11 cellular contexts compared by ENCODE assay signal in genomic region chr9:89434636-89435314, GRCh38.
DNase-seq lines count a peak whose midpoint lies in the region; ATAC-seq and TF ChIP-seq lines count a peak whose summit lies in the region.
"Had no signal": no experiment of that assay in that cellular context is flagged by ENCODE, and none has a peak within 500 bp of the region (broad histone marks: within the 10 kb centered on the region; RNA-seq: fewer than 3 reads in every experiment).

No MANE protein-coding gene starts in this region.

- BruUV-seq in HCT116 (replicated peaks; lab: Mats Ljungman, UMichigan), result no TSS peak

- H3K36me3 ChIP-seq in HCT116 (ENCODE audit: control insufficient read depth in 1 of 2, insufficient read depth in 2 of 2, low read length in 2 of 2) (no peaks in the 10 kb centered on the region), spleen (peaks cover 0 to 47% (median 0%) of the 10 kb centered on the region in 6 donors), mesenchymal stem cell (ENCODE audit: control insufficient read depth in 1 of 2, insufficient read depth in 2 of 2, low read depth in 1 of 2, low read length in 2 of 2) (peaks cover 0 to 30% of the 10 kb centered on the region in 2 experiments)
- H3K36me3 ChIP-seq: right lobe of liver, thoracic aorta had no signal

- peak overlapping the region; percentile 85 to 93 for H3K27ac Mint-ChIP-seq in effector memory CD8-positive, alpha-beta T cell

- intact Hi-C loops in HCT116 (cut with micrococcal nuclease) (loop anchor here (5.0 kb wide), 1 partner anchor 63 kb away; the partner anchor contains the start of gene SEMA4D), spleen (cut with DNase I; ENCODE audit: low total_unique reads) (no loop called here)

- ATAC-seq in HCT116 (no peak), HG02678 (IDR thresholded peaks at IDR 0.05; ENCODE audit: unreplicated experiment) (no peak)
- ATAC-seq in effector memory CD8-positive, alpha-beta T cell (replicated peaks), result no peak
- ATAC-seq: right lobe of liver had no signal

- H3K4me1 ChIP-seq in HCT116 (ENCODE audit: control insufficient read depth in 1 of 2, insufficient read depth in 2 of 2, low read length in 2 of 2) (peaks cover 25 to 45% of the 10 kb centered on the region in 2 experiments), spleen (peaks cover 18 to 98% (median 82%) of the 10 kb centered on the region in 6 donors), mesenchymal stem cell (ENCODE audit: control insufficient read depth, insufficient read depth, low read depth, low read length) (peaks cover 55% of the 10 kb centered on the region)
- H3K4me1 ChIP-seq: right lobe of liver had no signal

- no peaks in the 10 kb centered on the region for H3K27me3 ChIP-seq in HCT116 (ENCODE audit: insufficient read depth, low read length)
- H3K27me3 ChIP-seq in spleen (replicated peaks in 1 of 7), result no peaks in the 10 kb centered on the region
- H3K27me3 ChIP-seq in mesenchymal stem cell (ENCODE audit: control insufficient read depth in 1 of 2, insufficient read depth in 1 of 2, low read length in 2 of 2), result no peaks in the 10 kb centered on the region
- H3K27me3 ChIP-seq: right lobe of liver had no signal

- H3K4me3 ChIP-seq in HCT116 (replicated peaks in 1 of 2; ENCODE audit: low read depth in 1 of 2, low read length in 2 of 2), result no peak overlapping the region
- no peak overlapping the region for H3K4me3 ChIP-seq in spleen
- H3K4me3 ChIP-seq in mesenchymal stem cell (ENCODE audit: insufficient read depth in 1 of 2, low read depth in 1 of 2, low read length in 2 of 2), result no peak overlapping the region
- H3K4me3 ChIP-seq: right lobe of liver, thoracic aorta had no signal

- CTCF ChIA-PET in HCT116 (lab: Charles Lee), result no interaction called here

- no peak overlapping the region for H2BK15ac ChIP-seq in mesenchymal stem cell (ENCODE audit: low read depth, poor library complexity, severe bottlenecking)

- no peak overlapping the region for H2AK5ac ChIP-seq in mesenchymal stem cell (ENCODE audit: low read length, severe bottlenecking)

- H3K9me3 Mint-ChIP-seq in effector memory CD8-positive, alpha-beta T cell, result no peaks in the 10 kb centered on the region

- no peak overlapping the region for H2AFZ ChIP-seq in HCT116 (ENCODE audit: low read depth, low read length, poor library complexity, severe bottlenecking)
- H2AFZ ChIP-seq in mesenchymal stem cell (ENCODE audit: low read depth, low read length), result no peak overlapping the region

- 75 to 92% (median 91%) methylated on average over 3 of the region's 3 CpGs for WGBS in spleen, 5 donors
- WGBS in mesenchymal stem cell, result 95% methylated on average over 3 of the region's 3 CpGs

- H3K4me1 Mint-ChIP-seq in effector memory CD8-positive, alpha-beta T cell (ENCODE audit: low read depth in 2 of 2), result peaks cover 70 to 72% of the 10 kb centered on the region in 2 donors

- no peak for DNase-seq in HCT116 (ENCODE audit: low read depth, low spot score)
- DNase-seq in effector memory CD8-positive, alpha-beta T cell, result no peak
- peak; percentile 42 for DNase-seq in spleen
- no peak for DNase-seq in NK-92 (lab: John Stamatoyannopoulos, UW; ENCODE audit: unreplicated experiment)
- DNase-seq in mesenchymal stem cell, result no peak
- DNase-seq: activated CD4-positive, alpha-beta T cell treated with anti-CD3 and anti-CD28 coated beads for 4 hours; NCI-H2107; right lobe of liver had no signal

- no peak overlapping the region for H3K18ac ChIP-seq in mesenchymal stem cell (ENCODE audit: low read depth in 1 of 2, low read length in 2 of 2)

- POLR2A ChIA-PET in HCT116 (lab: Charles Lee), result no interaction called here

- H4K91ac ChIP-seq in mesenchymal stem cell (ENCODE audit: low read length), result no peak overlapping the region

- no peak overlapping the region for H3K23ac ChIP-seq in mesenchymal stem cell (ENCODE audit: low read length in 2 of 2)

- TF ChIP-seq CTCF in HCT116 (IDR thresholded peaks at IDR 0.05 in 2 of 3, conservative IDR thresholded peaks at IDR 0.05 in 1 of 3; ENCODE audit: borderline replicate concordance in 1 of 3, insufficient read depth in 1 of 3, low read depth in 2 of 3, low read length in 2 of 3) (no peak), VCaP (conservative IDR thresholded peaks at IDR 0.05) (no peak), spleen (IDR thresholded peaks at IDR 0.05 in 8 of 11, conservative IDR thresholded peaks at IDR 0.05 in 3 of 11) (no peak)

- H3K4me3 Mint-ChIP-seq in effector memory CD8-positive, alpha-beta T cell, result peak overlapping the region in 1 of 2 donors; percentile 70

- H3K79me1 ChIP-seq in mesenchymal stem cell (replicated peaks; ENCODE audit: low read length, poor library complexity, severe bottlenecking), result peaks cover 31% of the 10 kb centered on the region

- H4K20me1 ChIP-seq in HCT116 (ENCODE audit: insufficient read depth), result no peaks in the 10 kb centered on the region

- no peaks in the 10 kb centered on the region for H3K79me2 ChIP-seq in HCT116 (ENCODE audit: insufficient read depth, low read length)

- H3K9ac ChIP-seq in HCT116 (ENCODE audit: low read length) (no peak overlapping the region), mesenchymal stem cell (ENCODE audit: low read length) (no peak overlapping the region)

- no peaks in the 10 kb centered on the region for H3K27me3 Mint-ChIP-seq in effector memory CD8-positive, alpha-beta T cell

- H4K8ac ChIP-seq in mesenchymal stem cell (ENCODE audit: low read length), result no peak overlapping the region

- peaks cover 22% of the 10 kb centered on the region for H3K36me3 Mint-ChIP-seq in effector memory CD8-positive, alpha-beta T cell (ENCODE audit: insufficient read depth)

- no peak overlapping the region for H3K14ac ChIP-seq in mesenchymal stem cell (ENCODE audit: low read length in 2 of 2)

- no peak for TF ChIP-seq RAD21 in HCT116 (IDR thresholded peaks at IDR 0.05; ENCODE audit: low read depth)

- RAD21 ChIA-PET in HCT116 (lab: Charles Lee; ENCODE audit: low non-redundant PET in 1 of 2, low total read pairs in 2 of 2, uncharacterized antibody in 2 of 2, unreplicated experiment in 2 of 2), result no interaction called here

- H3K4me2 ChIP-seq in HCT116 (ENCODE audit: low read length), result peak overlapping the region; percentile 33
- H3K4me2 ChIP-seq in mesenchymal stem cell (ENCODE audit: low read length, poor library complexity, severe bottlenecking), result no peak overlapping the region

- H3K4ac ChIP-seq in mesenchymal stem cell (ENCODE audit: low read depth in 1 of 2, low read length in 2 of 2), result no peak overlapping the region

- no peak overlapping the region for H2BK5ac ChIP-seq in mesenchymal stem cell (ENCODE audit: low read depth, low read length, poor library complexity, severe bottlenecking)

- no peak overlapping the region for H2BK12ac ChIP-seq in mesenchymal stem cell (ENCODE audit: low read length in 2 of 2)

- H3K9me2 ChIP-seq in HCT116 (ENCODE audit: insufficient read depth), result no peaks in the 10 kb centered on the region

- no peak for TF ChIP-seq POLR2A in HCT116 (IDR thresholded peaks at IDR 0.05; ENCODE audit: borderline replicate concordance, extremely low read depth, insufficient read depth, insufficient read length)
- TF ChIP-seq POLR2A in spleen (IDR thresholded peaks at IDR 0.05), result no peak

- H2BK120ac ChIP-seq in mesenchymal stem cell (ENCODE audit: low read depth, low read length), result no peak overlapping the region

- H3K27ac ChIP-seq in HCT116 (ENCODE audit: low read depth, low read length) (no peak overlapping the region), VCaP (peak overlapping the region; percentile 76), spleen (peak overlapping the region in 2 of 8 donors; percentile 66 to 74), mesenchymal stem cell (ENCODE audit: low read length, poor library complexity, severe bottlenecking) (no peak overlapping the region)
- H3K27ac ChIP-seq: right lobe of liver, thoracic aorta had no signal

- H3K9me3 ChIP-seq in HCT116 (ENCODE audit: control insufficient read depth in 1 of 2, insufficient read depth in 1 of 2, low read depth in 1 of 2, low read length in 2 of 2) (no peaks in the 10 kb centered on the region), spleen (no peaks in the 10 kb centered on the region), mesenchymal stem cell (ENCODE audit: control insufficient read depth, low read length) (no peaks in the 10 kb centered on the region)
- H3K9me3 ChIP-seq: right lobe of liver, thoracic aorta had no signal

TF ChIP-seq in HCT116, 20 proteins besides CTCF, POLR2A, EP300 and RAD21:
- TF ChIP-seq CEBPB (IDR thresholded peaks at IDR 0.05; ENCODE audit: low read depth), result no peak
- no peak for TF ChIP-seq FOSL1 (IDR thresholded peaks at IDR 0.05; ENCODE audit: low read depth)
- TF ChIP-seq SRF (IDR thresholded peaks at IDR 0.05; ENCODE audit: low read depth), result no peak
- TF ChIP-seq, protein P1, sequence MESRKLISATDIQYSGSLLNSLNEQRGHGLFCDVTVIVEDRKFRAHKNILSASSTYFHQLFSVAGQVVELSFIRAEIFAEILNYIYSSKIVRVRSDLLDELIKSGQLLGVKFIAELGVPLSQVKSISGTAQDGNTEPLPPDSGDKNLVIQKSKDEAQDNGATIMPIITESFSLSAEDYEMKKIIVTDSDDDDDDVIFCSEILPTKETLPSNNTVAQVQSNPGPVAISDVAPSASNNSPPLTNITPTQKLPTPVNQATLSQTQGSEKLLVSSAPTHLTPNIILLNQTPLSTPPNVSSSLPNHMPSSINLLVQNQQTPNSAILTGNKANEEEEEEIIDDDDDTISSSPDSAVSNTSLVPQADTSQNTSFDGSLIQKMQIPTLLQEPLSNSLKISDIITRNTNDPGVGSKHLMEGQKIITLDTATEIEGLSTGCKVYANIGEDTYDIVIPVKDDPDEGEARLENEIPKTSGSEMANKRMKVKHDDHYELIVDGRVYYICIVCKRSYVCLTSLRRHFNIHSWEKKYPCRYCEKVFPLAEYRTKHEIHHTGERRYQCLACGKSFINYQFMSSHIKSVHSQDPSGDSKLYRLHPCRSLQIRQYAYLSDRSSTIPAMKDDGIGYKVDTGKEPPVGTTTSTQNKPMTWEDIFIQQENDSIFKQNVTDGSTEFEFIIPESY (IDR thresholded peaks at IDR 0.05; ENCODE audit: extremely low read depth, insufficient replicate concordance, low read length), result no peak
- TF ChIP-seq EZH2 (IDR thresholded peaks at IDR 0.05), result no peak
- no peak for TF ChIP-seq EGR1 (IDR thresholded peaks at IDR 0.05; ENCODE audit: low read depth)
- no peak for TF ChIP-seq ZFX (IDR thresholded peaks at IDR 0.05)
- TF ChIP-seq ZNF274 (IDR thresholded peaks at IDR 0.05; ENCODE audit: low read depth, low read length), result no peak
- no peak for TF ChIP-seq ATF3 (IDR thresholded peaks at IDR 0.05)
- TF ChIP-seq, protein P2, sequence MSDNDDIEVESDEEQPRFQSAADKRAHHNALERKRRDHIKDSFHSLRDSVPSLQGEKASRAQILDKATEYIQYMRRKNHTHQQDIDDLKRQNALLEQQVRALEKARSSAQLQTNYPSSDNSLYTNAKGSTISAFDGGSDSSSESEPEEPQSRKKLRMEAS (IDR thresholded peaks at IDR 0.05), result no peak
- TF ChIP-seq POLR2AphosphoS5 (IDR thresholded peaks at IDR 0.05; ENCODE audit: low read depth, low read length), result no peak
- no peak for TF ChIP-seq EZH2phosphoT487 (IDR thresholded peaks at IDR 0.05; ENCODE audit: borderline replicate concordance)
